ENCODE assay signal across 8 cellular contexts in genomic region chr1:75615664-75616435, GRCh38. TPM values are rescaled to one million over a fixed set of nuclear protein-coding genes. Genes with fewer than 3 reads are reported as not detected.
A peak's percentile ranks its signal among the peaks of the same experiment; 100 is the strongest.
DNase-seq lines count a peak whose midpoint lies in the region; ATAC-seq, FAIRE-seq and TF ChIP-seq lines count a peak whose summit lies in the region.

No MANE protein-coding gene starts in this region.

- DNase-seq in EH (ENCODE audit: low read depth) (peak; percentile 45), HEK293T (ENCODE audit: extremely low spot score) (peak; percentile 71), RPMI8226 (peak; percentile 11), cardiac fibroblast (ENCODE audit: low read depth in 2 of 2) (peak; percentile 23 to 51), keratinocyte (ENCODE audit: low read depth, low spot score) (no peak)
- DNase-seq in stimulated activated effector memory CD8-positive, alpha-beta T cell treated with anti-CD3 and anti-CD28 coated beads, Interleukin-12 subunit alpha, Interleukin-12 subunit beta, amount 100 ng/mL, for 72 hours (ENCODE audit: low spot score in 2 of 2) = peak in 1 of 2 donors; percentile 48

- no peaks in the 10 kb centered on the region for H4K20me1 ChIP-seq in keratinocyte (ENCODE audit: control insufficient read depth, extremely low read depth, insufficient read depth, low read length)

- H3K36me3 Mint-ChIP-seq in stimulated activated effector memory CD8-positive, alpha-beta T cell treated with anti-CD3 and anti-CD28 coated beads, Interleukin-12 subunit alpha, Interleukin-12 subunit beta, amount 100 ng/mL, for 72 hours = no peaks in the 10 kb centered on the region

- CTCF ChIA-PET in HEK293T (lab: Yijun Ruan, JAX) = interaction anchor here (0.5 to 1.7 kb wide), 3 partner anchors 11 to 127 kb away, joined by 3 to 6 read pairs (median 3); no protein-coding TSS in a partner anchor

- H3K4me1 Mint-ChIP-seq in stimulated activated effector memory CD8-positive, alpha-beta T cell treated with anti-CD3 and anti-CD28 coated beads, Interleukin-12 subunit alpha, Interleukin-12 subunit beta, amount 100 ng/mL, for 72 hours = peaks cover 10% of the 10 kb centered on the region

- no peak for FAIRE-seq in keratinocyte (lab: Jason Lieb, UNC)

- no peaks in the 10 kb centered on the region for H3K9me3 ChIP-seq in keratinocyte (ENCODE audit: control insufficient read depth, low read depth, low read length)

- peaks cover 37% of the 10 kb centered on the region for H3K27me3 ChIP-seq in keratinocyte (ENCODE audit: control insufficient read depth, extremely low read depth, insufficient read depth, low read length)

- POLR2A ChIA-PET in HEK293T (lab: Yijun Ruan, JAX) = interaction anchor here (0.9 to 3.8 kb wide), 3 partner anchors 15 to 240 kb away, joined by 3 to 18 read pairs (median 4); partner anchors contain the start of gene RABGGTB

- H3K9me1 ChIP-seq in keratinocyte (ENCODE audit: control insufficient read depth, extremely low read depth, insufficient read depth, low read length) = no peaks in the 10 kb centered on the region

- TF ChIP-seq CTCF in cardiac fibroblast (IDR thresholded peaks at IDR 0.05; ENCODE audit: low read depth, low read length) = no peak
- no peak for TF ChIP-seq CTCF in keratinocyte (optimal IDR thresholded peaks at IDR 0.05 in 1 of 3, IDR thresholded peaks at IDR 0.05 in 1 of 3, conservative IDR thresholded peaks at IDR 0.05 in 1 of 3; ENCODE audit: extremely low read depth in 1 of 3, insufficient read depth in 2 of 3, low read length in 3 of 3)

- peak overlapping the region; percentile 62 for H3K4me2 ChIP-seq in keratinocyte (ENCODE audit: control insufficient read depth, extremely low read depth, insufficient read depth, low read depth, low read length)

- ATAC-seq in stimulated activated effector memory CD8-positive, alpha-beta T cell treated with anti-CD3 and anti-CD28 coated beads, Interleukin-12 subunit alpha, Interleukin-12 subunit beta, amount 100 ng/mL, for 72 hours = peak; percentile 67
- no peak for ATAC-seq in HG03095 (IDR thresholded peaks at IDR 0.05; ENCODE audit: unreplicated experiment)
- no peak for ATAC-seq in GM18870 (IDR thresholded peaks at IDR 0.05; ENCODE audit: unreplicated experiment)

- no peak overlapping the region for H3K9ac ChIP-seq in keratinocyte (ENCODE audit: control insufficient read depth, extremely low read depth, insufficient read depth, low read length)

- no peaks in the 10 kb centered on the region for H3K4me1 ChIP-seq in keratinocyte (ENCODE audit: control insufficient read depth, extremely low read depth, insufficient read depth, low read length)

- dilution Hi-C loops in keratinocyte (cut with MboI; ENCODE audit: extremely low pct_ligation_motif_present, low sequenced_read_pairs) = no loop called here

- no peaks in the 10 kb centered on the region for H3K79me2 ChIP-seq in keratinocyte (ENCODE audit: control insufficient read depth, insufficient read depth, low read length)

- H3K36me3 ChIP-seq in keratinocyte (ENCODE audit: control insufficient read depth in 2 of 2, extremely low read depth in 1 of 2, insufficient read depth in 2 of 2, low read length in 2 of 2) = no peaks in the 10 kb centered on the region

- no peak overlapping the region for H2AFZ ChIP-seq in keratinocyte (ENCODE audit: control insufficient read depth, low read length)

- H3K9me3 Mint-ChIP-seq in stimulated activated effector memory CD8-positive, alpha-beta T cell treated with anti-CD3 and anti-CD28 coated beads, Interleukin-12 subunit alpha, Interleukin-12 subunit beta, amount 100 ng/mL, for 72 hours = no peaks in the 10 kb centered on the region

- H3K4me3 ChIP-seq in cardiac fibroblast (replicated peaks in 1 of 2; ENCODE audit: low read depth in 2 of 2, low read length in 2 of 2) (peak overlapping the region; percentile 48 to 53), keratinocyte (ENCODE audit: control insufficient read depth in 2 of 3, extremely low read depth in 1 of 3, insufficient read depth in 2 of 3, low read depth in 1 of 3, low read length in 3 of 3) (peak overlapping the region in 2 of 3 experiments; percentile 10 to 25)

- no peak overlapping the region for H3K27ac Mint-ChIP-seq in stimulated activated effector memory CD8-positive, alpha-beta T cell treated with anti-CD3 and anti-CD28 coated beads, Interleukin-12 subunit alpha, Interleukin-12 subunit beta, amount 100 ng/mL, for 72 hours

- H3K4me3 Mint-ChIP-seq in stimulated activated effector memory CD8-positive, alpha-beta T cell treated with anti-CD3 and anti-CD28 coated beads, Interleukin-12 subunit alpha, Interleukin-12 subunit beta, amount 100 ng/mL, for 72 hours = peak overlapping the region; percentile 62

- no peak overlapping the region for H3K27ac ChIP-seq in keratinocyte (ENCODE audit: control insufficient read depth, insufficient read depth, low read length)

TF ChIP-seq in HEK293T, 16 proteins besides CTCF, POLR2A, EP300 and RAD21:
- TF ChIP-seq ZNF384 (IDR thresholded peaks at IDR 0.05) = no peak
- TF ChIP-seq LEF1 (IDR thresholded peaks at IDR 0.05; ENCODE audit: borderline replicate concordance) = peak; percentile 46; the same call in 1 of the 2 replicates
- TF ChIP-seq FOXK2 (IDR thresholded peaks at IDR 0.05) = peak; percentile 59; the same call in 1 of the 2 replicates
- TF ChIP-seq FOXM1 (IDR thresholded peaks at IDR 0.05; ENCODE audit: borderline replicate concordance) = no peak

RNA-seq across cellular contexts. Expression of gene SLC44A5, which starts 4.9 kb away (rescaled TPM):
- polyA plus RNA-seq in keratinocyte = 0.31 to 0.72 TPM (median 0.49 TPM) in 3 replicates
- polyA plus RNA-seq in keratinocyte (2011; ENCODE audit: low read depth) = 0.79 TPM
- 0.14 and 0.34 TPM in 2 replicates for polyA plus RNA-seq in keratinocyte (2011; cell fraction: cytosol; rRNA removed)
- polyA plus RNA-seq in keratinocyte (2011; cell fraction: nucleus; rRNA removed) = 0.93 and 1.2 TPM in 2 replicates
- polyA plus RNA-seq in keratinocyte (2012; ENCODE audit: low replicate concordance) = 0.16 and 1.9 TPM in 2 replicates
- polyA minus RNA-seq in keratinocyte = 0.53 to 0.61 TPM in 2 of 3 replicates, not detected in the other
- not detected for polyA minus RNA-seq in keratinocyte (2011; cell fraction: cytosol; rRNA and poly(A)+ RNA removed)
- polyA minus RNA-seq in keratinocyte (2011; cell fraction: nucleus; rRNA and poly(A)+ RNA removed) = 0.42 and 1.4 TPM in 2 replicates
